ENCODE assay signal across 1 cellular context in genomic region chr3:4748701-4749378, GRCh38.
A peak's percentile ranks its signal among the peaks of the same experiment; 100 is the strongest.
TF ChIP-seq lines count a peak whose summit lies in the region.

No MANE protein-coding gene starts in this region.

TF ChIP-seq in HepG2, 621 proteins besides CTCF, POLR2A, EP300 and RAD21 (continued from another document and continues in another):
- TF ChIP-seq ZNF770 (CRISPR knock-in tag; IDR thresholded peaks at IDR 0.05) (no peak), GPBP1L1 (CRISPR knock-in tag; IDR thresholded peaks at IDR 0.05) (no peak), NR2F6 (IDR thresholded peaks at IDR 0.05) (no peak), NR2F6 (CRISPR knock-in tag; IDR thresholded peaks at IDR 0.05) (peak; percentile 43; the same call in 1 of the 2 replicates), IRF2 (CRISPR knock-in tag; IDR thresholded peaks at IDR 0.05) (no peak), ONECUT2 (CRISPR knock-in tag; IDR thresholded peaks at IDR 0.05) (no peak), TGIF2 (CRISPR knock-in tag; IDR thresholded peaks at IDR 0.05) (no peak), ZNF564 (CRISPR knock-in tag; IDR thresholded peaks at IDR 0.05) (no peak), ZNF576 (CRISPR knock-in tag; IDR thresholded peaks at IDR 0.05) (no peak), RBAK (CRISPR knock-in tag; IDR thresholded peaks at IDR 0.05) (no peak), TEAD3 (CRISPR knock-in tag; optimal IDR thresholded peaks at IDR 0.05; ENCODE audit: borderline replicate concordance) (peak; percentile 75), ZFP82 (CRISPR knock-in tag; IDR thresholded peaks at IDR 0.05; ENCODE audit: borderline replicate concordance) (no peak), SMAD1 (CRISPR knock-in tag; IDR thresholded peaks at IDR 0.05; ENCODE audit: borderline replicate concordance, low read depth) (no peak), NPAS2 (CRISPR knock-in tag; IDR thresholded peaks at IDR 0.05; ENCODE audit: borderline replicate concordance) (no peak), ADNP (CRISPR knock-in tag; IDR thresholded peaks at IDR 0.05) (no peak), KLF16 (CRISPR knock-in tag; IDR thresholded peaks at IDR 0.05) (no peak), DBP (CRISPR knock-in tag; IDR thresholded peaks at IDR 0.05; ENCODE audit: not compliant biosample characterization) (no peak), MLLT10 (CRISPR knock-in tag; IDR thresholded peaks at IDR 0.05) (no peak), HOXA9 (CRISPR knock-in tag; IDR thresholded peaks at IDR 0.05; ENCODE audit: borderline replicate concordance) (no peak), POLR2AphosphoS5 (IDR thresholded peaks at IDR 0.05; ENCODE audit: low read depth, low read length) (no peak), TBX2 (CRISPR knock-in tag; IDR thresholded peaks at IDR 0.05; ENCODE audit: borderline replicate concordance) (peak; percentile 86), RELA (CRISPR knock-in tag; IDR thresholded peaks at IDR 0.05) (no peak), MED1 (CRISPR knock-in tag; IDR thresholded peaks at IDR 0.05) (peak; percentile 82), ZNF326 (CRISPR knock-in tag; IDR thresholded peaks at IDR 0.05; ENCODE audit: borderline replicate concordance) (no peak), NFYB (CRISPR knock-in tag; IDR thresholded peaks at IDR 0.05) (no peak), ZNF703 (CRISPR knock-in tag; IDR thresholded peaks at IDR 0.05; ENCODE audit: borderline replicate concordance) (no peak), TOE1 (CRISPR knock-in tag; IDR thresholded peaks at IDR 0.05) (no peak), ZNF782 (CRISPR knock-in tag; IDR thresholded peaks at IDR 0.05; ENCODE audit: borderline replicate concordance) (no peak), ZBTB10 (CRISPR knock-in tag; IDR thresholded peaks at IDR 0.05; ENCODE audit: borderline replicate concordance) (no peak), ZNF281 (CRISPR knock-in tag; IDR thresholded peaks at IDR 0.05; ENCODE audit: borderline replicate concordance) (no peak), TCF12 (IDR thresholded peaks at IDR 0.05) (no peak), TCF12 (CRISPR knock-in tag; IDR thresholded peaks at IDR 0.05) (no peak), ZBTB26 (CRISPR knock-in tag; IDR thresholded peaks at IDR 0.05; ENCODE audit: borderline replicate concordance) (no peak), NR2F2 (IDR thresholded peaks at IDR 0.05; ENCODE audit: borderline replicate concordance, low read depth) (no peak), ZNF567 (CRISPR knock-in tag; IDR thresholded peaks at IDR 0.05; ENCODE audit: borderline replicate concordance) (no peak), SOX5 (CRISPR knock-in tag; IDR thresholded peaks at IDR 0.05; ENCODE audit: borderline replicate concordance) (peak; percentile 95), DR1 (CRISPR knock-in tag; IDR thresholded peaks at IDR 0.05) (no peak), ZNF841 (CRISPR knock-in tag; IDR thresholded peaks at IDR 0.05; ENCODE audit: borderline replicate concordance) (no peak), ZNF292 (CRISPR knock-in tag; IDR thresholded peaks at IDR 0.05; ENCODE audit: borderline replicate concordance, low read depth) (no peak), LCORL (IDR thresholded peaks at IDR 0.05) (no peak), LCORL (CRISPR knock-in tag; IDR thresholded peaks at IDR 0.05) (peak; percentile 68; the same call in 1 of the 2 replicates), ZMYM2 (CRISPR knock-in tag; IDR thresholded peaks at IDR 0.05) (no peak)
- TF ChIP-seq, protein P1, sequence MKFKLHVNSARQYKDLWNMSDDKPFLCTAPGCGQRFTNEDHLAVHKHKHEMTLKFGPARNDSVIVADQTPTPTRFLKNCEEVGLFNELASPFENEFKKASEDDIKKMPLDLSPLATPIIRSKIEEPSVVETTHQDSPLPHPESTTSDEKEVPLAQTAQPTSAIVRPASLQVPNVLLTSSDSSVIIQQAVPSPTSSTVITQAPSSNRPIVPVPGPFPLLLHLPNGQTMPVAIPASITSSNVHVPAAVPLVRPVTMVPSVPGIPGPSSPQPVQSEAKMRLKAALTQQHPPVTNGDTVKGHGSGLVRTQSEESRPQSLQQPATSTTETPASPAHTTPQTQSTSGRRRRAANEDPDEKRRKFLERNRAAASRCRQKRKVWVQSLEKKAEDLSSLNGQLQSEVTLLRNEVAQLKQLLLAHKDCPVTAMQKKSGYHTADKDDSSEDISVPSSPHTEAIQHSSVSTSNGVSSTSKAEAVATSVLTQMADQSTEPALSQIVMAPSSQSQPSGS (CRISPR knock-in tag; IDR thresholded peaks at IDR 0.05), result peak; percentile 51; the same call in 1 of the 2 replicates
- TF ChIP-seq, protein P2, sequence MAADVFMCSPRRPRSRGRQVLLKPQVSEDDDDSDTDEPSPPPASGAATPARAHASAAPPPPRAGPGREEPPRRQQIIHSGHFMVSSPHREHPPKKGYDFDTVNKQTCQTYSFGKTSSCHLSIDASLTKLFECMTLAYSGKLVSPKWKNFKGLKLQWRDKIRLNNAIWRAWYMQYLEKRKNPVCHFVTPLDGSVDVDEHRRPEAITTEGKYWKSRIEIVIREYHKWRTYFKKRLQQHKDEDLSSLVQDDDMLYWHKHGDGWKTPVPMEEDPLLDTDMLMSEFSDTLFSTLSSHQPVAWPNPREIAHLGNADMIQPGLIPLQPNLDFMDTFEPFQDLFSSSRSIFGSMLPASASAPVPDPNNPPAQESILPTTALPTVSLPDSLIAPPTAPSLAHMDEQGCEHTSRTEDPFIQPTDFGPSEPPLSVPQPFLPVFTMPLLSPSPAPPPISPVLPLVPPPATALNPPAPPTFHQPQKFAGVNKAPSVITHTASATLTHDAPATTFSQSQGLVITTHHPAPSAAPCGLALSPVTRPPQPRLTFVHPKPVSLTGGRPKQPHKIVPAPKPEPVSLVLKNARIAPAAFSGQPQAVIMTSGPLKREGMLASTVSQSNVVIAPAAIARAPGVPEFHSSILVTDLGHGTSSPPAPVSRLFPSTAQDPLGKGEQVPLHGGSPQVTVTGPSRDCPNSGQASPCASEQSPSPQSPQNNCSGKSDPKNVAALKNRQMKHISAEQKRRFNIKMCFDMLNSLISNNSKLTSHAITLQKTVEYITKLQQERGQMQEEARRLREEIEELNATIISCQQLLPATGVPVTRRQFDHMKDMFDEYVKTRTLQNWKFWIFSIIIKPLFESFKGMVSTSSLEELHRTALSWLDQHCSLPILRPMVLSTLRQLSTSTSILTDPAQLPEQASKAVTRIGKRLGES (CRISPR knock-in tag; IDR thresholded peaks at IDR 0.05; ENCODE audit: borderline replicate concordance), result no peak
- TF ChIP-seq, protein P3, sequence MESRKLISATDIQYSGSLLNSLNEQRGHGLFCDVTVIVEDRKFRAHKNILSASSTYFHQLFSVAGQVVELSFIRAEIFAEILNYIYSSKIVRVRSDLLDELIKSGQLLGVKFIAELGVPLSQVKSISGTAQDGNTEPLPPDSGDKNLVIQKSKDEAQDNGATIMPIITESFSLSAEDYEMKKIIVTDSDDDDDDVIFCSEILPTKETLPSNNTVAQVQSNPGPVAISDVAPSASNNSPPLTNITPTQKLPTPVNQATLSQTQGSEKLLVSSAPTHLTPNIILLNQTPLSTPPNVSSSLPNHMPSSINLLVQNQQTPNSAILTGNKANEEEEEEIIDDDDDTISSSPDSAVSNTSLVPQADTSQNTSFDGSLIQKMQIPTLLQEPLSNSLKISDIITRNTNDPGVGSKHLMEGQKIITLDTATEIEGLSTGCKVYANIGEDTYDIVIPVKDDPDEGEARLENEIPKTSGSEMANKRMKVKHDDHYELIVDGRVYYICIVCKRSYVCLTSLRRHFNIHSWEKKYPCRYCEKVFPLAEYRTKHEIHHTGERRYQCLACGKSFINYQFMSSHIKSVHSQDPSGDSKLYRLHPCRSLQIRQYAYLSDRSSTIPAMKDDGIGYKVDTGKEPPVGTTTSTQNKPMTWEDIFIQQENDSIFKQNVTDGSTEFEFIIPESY (CRISPR knock-in tag; IDR thresholded peaks at IDR 0.05), result peak; percentile 88
